Comparison of ENCODE assay signal across 11 cellular contexts in the genomic region with DNA sequence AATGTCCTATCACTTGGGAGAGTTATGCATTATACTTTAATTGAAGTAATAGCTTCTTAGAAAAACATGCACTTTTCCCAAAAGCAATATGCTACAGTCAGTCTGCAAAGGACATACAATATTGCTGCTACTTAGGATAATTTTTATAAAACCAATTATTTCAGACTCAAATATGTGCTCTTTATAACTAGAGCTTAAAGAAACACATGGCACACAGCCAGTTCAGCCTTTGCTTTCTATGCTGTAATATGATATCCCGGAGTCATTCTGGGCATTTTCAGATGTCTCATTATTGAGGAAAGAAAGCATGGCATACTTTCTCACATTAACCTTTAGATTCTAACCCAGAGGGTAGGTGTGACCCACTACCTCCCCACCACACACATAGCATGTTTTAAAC. TPM values are rescaled to one million over a fixed set of nuclear protein-coding genes. Genes with fewer than 3 reads are reported as not detected.
DNase-seq lines count a peak whose midpoint lies in the region; ATAC-seq lines count a peak whose summit lies in the region.
"Had no signal": no experiment of that assay in that cellular context is flagged by ENCODE, and none has a peak within 500 bp of the region (broad histone marks: within the 10 kb centered on the region; RNA-seq: fewer than 3 reads in every experiment).

No MANE protein-coding gene starts in this region.

- no peaks in the 10 kb centered on the region for H3K27me3 ChIP-seq in adipocyte (replicated peaks; ENCODE audit: control insufficient read depth, insufficient read depth, low read length)

- DNase-seq in EL (peak; percentile 13), NCI-H1694 (lab: John Stamatoyannopoulos, UW) (peak; percentile 1), adipocyte (ENCODE audit: low read depth) (peak; percentile 90), myocyte (ENCODE audit: low read depth) (peak; percentile 55), AML-193 (lab: John Stamatoyannopoulos, UW) (no peak), nucleus accumbens (lab: John Stamatoyannopoulos, UW) (no peak)
- DNase-seq in stimulated activated naive CD8-positive, alpha-beta T cell treated with anti-CD3 and anti-CD28 coated beads, Interleukin-15, Interleukin-2, amounts not matched to agents 100 U/mL and 50 U/mL, for 24 hours, result no peak
- DNase-seq: activated effector memory CD4-positive, alpha-beta T cell treated with Interleukin-2 at 50 U/mL for 16 hours; naive thymus-derived CD8-positive, alpha-beta T cell; stimulated activated naive CD8-positive, alpha-beta T cell treated with anti-CD3 and anti-CD28 coated beads, Interleukin-15, amount 100 ng/mL, for 72 hours had no signal

- no peak for ATAC-seq in stimulated activated naive CD8-positive, alpha-beta T cell treated with anti-CD3 and anti-CD28 coated beads, Interleukin-15, Interleukin-2, amounts not matched to agents 100 U/mL and 50 U/mL, for 24 hours
- no peak for ATAC-seq in HG03342 (IDR thresholded peaks at IDR 0.05; ENCODE audit: unreplicated experiment)
- ATAC-seq: naive thymus-derived CD8-positive, alpha-beta T cell; stimulated activated naive CD8-positive, alpha-beta T cell treated with anti-CD3 and anti-CD28 coated beads, Interleukin-15, amount 100 ng/mL, for 72 hours had no signal

- H3K36me3 ChIP-seq in adipocyte (ENCODE audit: control insufficient read depth, insufficient read depth, low read length, severe bottlenecking), result no peaks in the 10 kb centered on the region

- peaks cover 12% of the 10 kb centered on the region for H3K4me1 ChIP-seq in adipocyte (ENCODE audit: control insufficient read depth, insufficient read depth, low read length)

- H3K9ac ChIP-seq in adipocyte (ENCODE audit: low read length), result no peak overlapping the region

- H3K4me3 ChIP-seq in adipocyte (ENCODE audit: low read length), result no peak overlapping the region

- no peaks in the 10 kb centered on the region for H3K9me3 ChIP-seq in adipocyte (ENCODE audit: control insufficient read depth, low read length)

RNA-seq across cellular contexts. Expression of gene COL21A1, which starts 12.3 kb away (rescaled TPM):
- total RNA-seq in myocyte, result 3.3 and 35.3 TPM in 2 replicates
- polyA plus RNA-seq in myocyte (2012), result 2.8 TPM
- total RNA-seq: naive thymus-derived CD8-positive, alpha-beta T cell had no signal
- polyA plus RNA-seq: naive thymus-derived CD8-positive, alpha-beta T cell had no signal

Comparison
In these comparisons a context has a peak if more than half of its experiments do, and no peak if none do; other contexts are left out.
1. DNase-seq: peak in EL (single experiment), NCI-H1694 (single experiment), adipocyte (single experiment) and myocyte (single experiment); none in stimulated activated naive CD8-positive, alpha-beta T cell treated with anti-CD3 and anti-CD28 coated beads, Interleukin-15, Interleukin-2, amounts not matched to agents 100 U/mL and 50 U/mL, for 24 hours (single experiment), AML-193 (0 of 2) and nucleus accumbens (0 of 56).